In the genomic region with DNA sequence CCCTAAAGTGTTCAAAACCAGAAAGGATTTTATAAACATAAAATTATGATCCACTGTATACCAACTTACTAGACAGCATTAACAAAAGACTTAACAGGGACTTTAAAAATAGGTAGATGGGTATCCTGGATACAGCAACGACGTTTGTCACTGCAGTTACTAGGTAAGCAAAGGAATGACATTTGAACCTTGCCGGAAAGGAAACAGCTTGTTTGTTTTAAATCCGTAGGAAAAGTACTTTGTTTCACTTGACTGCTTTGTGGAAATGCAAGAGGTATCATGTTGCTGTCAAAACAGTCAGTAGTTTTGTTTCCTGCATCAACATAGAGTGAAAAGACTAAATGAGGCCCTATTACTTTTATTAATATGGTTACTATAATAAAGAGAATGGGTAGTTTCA, we compare ENCODE assay signal across 12 cellular contexts.
DNase-seq lines count a peak whose midpoint lies in the region; ATAC-seq and TF ChIP-seq lines count a peak whose summit lies in the region.
"Had no signal": no experiment of that assay in that cellular context is flagged by ENCODE, and none has a peak within 500 bp of the region (broad histone marks: within the 10 kb centered on the region; RNA-seq: fewer than 3 reads in every experiment).

No MANE protein-coding gene starts in this region.

- H3K4me2 ChIP-seq in smooth muscle cell = no peak overlapping the region

- no peak overlapping the region for H3K9ac ChIP-seq in smooth muscle cell (ENCODE audit: low read depth)

- intact Hi-C loops in activated T-helper 1 cell treated with anti-CD3 and anti-CD28 coated beads, Interleukin-12 subunit alpha, Interleukin-12 subunit beta, Interleukin-2, Interleukin-4 antibody, amounts not matched to agents 30 ng/mL and 10 ng/mL and 1 ng/mL, durations not matched to agents 14 hours and 24 hours and 36 hours (cut with micrococcal nuclease) = loop anchor here (10.0 kb wide), 1 partner anchor 708 kb away; no protein-coding TSS in a partner anchor

- H3K4me1 Mint-ChIP-seq in CD4-positive, CD25-positive, alpha-beta regulatory T cell = peaks cover 50 to 95% (median 75%) of the 10 kb centered on the region in 4 donors
- peaks cover 80% of the 10 kb centered on the region for H3K4me1 Mint-ChIP-seq in activated T-helper 1 cell treated with anti-CD3 and anti-CD28 coated beads, Interleukin-12 subunit alpha, Interleukin-12 subunit beta, Interleukin-2, Interleukin-4 antibody, amounts not matched to agents 30 ng/mL and 10 ng/mL and 1 ng/mL, durations not matched to agents 14 hours and 24 hours and 36 hours (ENCODE audit: low read depth)

- peak overlapping the region; percentile 100 for H3K27ac ChIP-seq in CD4-positive, CD25-positive, alpha-beta regulatory T cell (ENCODE audit: insufficient read depth, low read length, poor library complexity, severe bottlenecking)
- H3K27ac ChIP-seq in HEK293 (ENCODE audit: extremely low read depth, low read depth, low read length) = no peak overlapping the region
- no peak overlapping the region for H3K27ac ChIP-seq in smooth muscle cell (ENCODE audit: low read depth)

- peak overlapping the region; percentile 55 to 99 (median 84) for H3K27ac Mint-ChIP-seq in CD4-positive, CD25-positive, alpha-beta regulatory T cell
- H3K27ac Mint-ChIP-seq in activated T-helper 1 cell treated with anti-CD3 and anti-CD28 coated beads, Interleukin-12 subunit alpha, Interleukin-12 subunit beta, Interleukin-2, Interleukin-4 antibody, amounts not matched to agents 30 ng/mL and 10 ng/mL and 1 ng/mL, durations not matched to agents 14 hours and 24 hours and 36 hours = peak overlapping the region; percentile 55
- H3K27ac Mint-ChIP-seq: activated B cell treated with CpG ODN at 0.5 μM for 24 hours had no signal

- H3K9me3 Mint-ChIP-seq in CD4-positive, CD25-positive, alpha-beta regulatory T cell = no peaks in the 10 kb centered on the region
- H3K9me3 Mint-ChIP-seq in activated T-helper 1 cell treated with anti-CD3 and anti-CD28 coated beads, Interleukin-12 subunit alpha, Interleukin-12 subunit beta, Interleukin-2, Interleukin-4 antibody, amounts not matched to agents 30 ng/mL and 10 ng/mL and 1 ng/mL, durations not matched to agents 14 hours and 24 hours and 36 hours = no peaks in the 10 kb centered on the region
- H3K9me3 Mint-ChIP-seq: activated B cell treated with CpG ODN at 0.5 μM for 24 hours had no signal

- H3K36me3 ChIP-seq in CD4-positive, CD25-positive, alpha-beta regulatory T cell (ENCODE audit: control insufficient read depth, insufficient read depth, low read length) = peaks cover 51% of the 10 kb centered on the region
- H3K36me3 ChIP-seq in HEK293 (ENCODE audit: control insufficient read depth in 2 of 2, insufficient read depth in 1 of 2, low read length in 2 of 2) (peaks cover 0 to 5% of the 10 kb centered on the region in 2 experiments; a peak in 2 of 3 replicates), smooth muscle cell (ENCODE audit: low read depth) (no peaks in the 10 kb centered on the region)

- DNase-seq in CD4-positive, CD25-positive, alpha-beta regulatory T cell = no peak
- DNase-seq in activated T-helper 1 cell treated with anti-CD3 and anti-CD28 coated beads, Interleukin-12 subunit alpha, Interleukin-12 subunit beta, Interleukin-2, Interleukin-4 antibody, amounts not matched to agents 30 ng/mL and 10 ng/mL and 1 ng/mL, durations not matched to agents 14 hours and 24 hours and 36 hours (ENCODE audit: low spot score) = no peak
- no peak for DNase-seq in left lobe of liver (ENCODE audit: low spot score)
- DNase-seq in stimulated activated naive CD4-positive, alpha-beta T cell (lab: John Stamatoyannopoulos, UW) = no peak
- no peak for DNase-seq in Kasumi-1 (lab: John Stamatoyannopoulos, UW)
- no peak for DNase-seq in smooth muscle cell (lab: John Stamatoyannopoulos, UW; ENCODE audit: unreplicated experiment)
- no peak for DNase-seq in GM20000 (ENCODE audit: low spot score)
- DNase-seq: activated B cell treated with CpG ODN at 0.5 μM for 24 hours; left ventricle myocardium superior; NCI-H1694 treated with DMSO at 0.1 percent for 48 hours; stimulated activated CD4-positive, alpha-beta T cell treated with anti-CD3 and anti-CD28 coated beads, Interleukin-1b, Interleukin-23, amount 100 ng/mL, for 48 hours had no signal

- no peaks in the 10 kb centered on the region for H3K27me3 ChIP-seq in CD4-positive, CD25-positive, alpha-beta regulatory T cell (ENCODE audit: control insufficient read depth, insufficient read depth, low read length)
- no peaks in the 10 kb centered on the region for H3K27me3 ChIP-seq in smooth muscle cell (ENCODE audit: low read depth)

- H3K9me3 ChIP-seq in CD4-positive, CD25-positive, alpha-beta regulatory T cell (ENCODE audit: control insufficient read depth in 2 of 2, low read length in 2 of 2) = no peaks in the 10 kb centered on the region
- no peaks in the 10 kb centered on the region for H3K9me3 ChIP-seq in HEK293 (ENCODE audit: control insufficient read depth, insufficient read depth, low read depth, low read length)
- no peaks in the 10 kb centered on the region for H3K9me3 ChIP-seq in smooth muscle cell (replicated peaks; ENCODE audit: low read depth)

- CTCF ChIA-PET in HEK293 (lab: Yijun Ruan, JAX) = interaction anchor here (0.6 kb wide), 2 partner anchors 114 to 171 kb away, joined by 3 to 4 read pairs; no protein-coding TSS in a partner anchor

- H3K36me3 Mint-ChIP-seq in CD4-positive, CD25-positive, alpha-beta regulatory T cell = peaks cover 32% of the 10 kb centered on the region
- H3K36me3 Mint-ChIP-seq in activated T-helper 1 cell treated with anti-CD3 and anti-CD28 coated beads, Interleukin-12 subunit alpha, Interleukin-12 subunit beta, Interleukin-2, Interleukin-4 antibody, amounts not matched to agents 30 ng/mL and 10 ng/mL and 1 ng/mL, durations not matched to agents 14 hours and 24 hours and 36 hours (ENCODE audit: low read depth) = peaks cover 42% of the 10 kb centered on the region

- H3K79me2 ChIP-seq in smooth muscle cell (ENCODE audit: low read depth) = peaks cover 11% of the 10 kb centered on the region

- POLR2A ChIA-PET in HEK293 (lab: Yijun Ruan, JAX) = interaction anchor here (1.4 kb wide), 1 partner anchor 123 kb away, joined by 3 read pairs; the partner anchor contains the start of gene CDC42SE2

- peak overlapping the region in 2 of 4 donors; percentile 8 to 11 for H3K4me3 Mint-ChIP-seq in CD4-positive, CD25-positive, alpha-beta regulatory T cell
- H3K4me3 Mint-ChIP-seq in activated T-helper 1 cell treated with anti-CD3 and anti-CD28 coated beads, Interleukin-12 subunit alpha, Interleukin-12 subunit beta, Interleukin-2, Interleukin-4 antibody, amounts not matched to agents 30 ng/mL and 10 ng/mL and 1 ng/mL, durations not matched to agents 14 hours and 24 hours and 36 hours = no peak overlapping the region
- H3K4me3 Mint-ChIP-seq: activated B cell treated with CpG ODN at 0.5 μM for 24 hours had no signal

- no peak for ATAC-seq in CD4-positive, CD25-positive, alpha-beta regulatory T cell (ENCODE audit: low read depth in 2 of 2)
- peak; percentile 82 for ATAC-seq in left lobe of liver
- ATAC-seq: left ventricle myocardium superior had no signal

- TF ChIP-seq CTCF in HEK293 (tag by site-specific recombination; IDR thresholded peaks at IDR 0.05) = no peak
- no peak for TF ChIP-seq CTCF in smooth muscle cell (IDR thresholded peaks at IDR 0.05; ENCODE audit: borderline replicate concordance, insufficient read depth, poor library complexity, severe bottlenecking)
- TF ChIP-seq CTCF in GM20000 (IDR thresholded peaks at IDR 0.05; ENCODE audit: extremely low read depth, missing control alignments) = no peak

- H4K20me1 ChIP-seq in smooth muscle cell (ENCODE audit: low read depth) = peaks cover 27% of the 10 kb centered on the region

- H3K4me3 ChIP-seq in CD4-positive, CD25-positive, alpha-beta regulatory T cell (ENCODE audit: low read depth, low read length) = peak overlapping the region; percentile 21
- no peak overlapping the region for H3K4me3 ChIP-seq in HEK293 (ENCODE audit: low read depth, low read length)
- no peak overlapping the region for H3K4me3 ChIP-seq in smooth muscle cell

- H3K4me1 ChIP-seq in CD4-positive, CD25-positive, alpha-beta regulatory T cell (ENCODE audit: control insufficient read depth, insufficient read depth, low read length, poor library complexity, severe bottlenecking) = peaks cover 90% of the 10 kb centered on the region
- H3K4me1 ChIP-seq in HEK293 (ENCODE audit: control insufficient read depth, insufficient read depth, low read length) (peaks cover 13% of the 10 kb centered on the region), smooth muscle cell (ENCODE audit: low read depth) (no peaks in the 10 kb centered on the region)

- H2AFZ ChIP-seq in smooth muscle cell (ENCODE audit: low read depth) = no peak overlapping the region

- WGBS in smooth muscle cell (ENCODE audit: low lambda C conversion rate) = 85% methylated on average over 4 of the region's 4 CpGs

- H3F3A ChIP-seq in smooth muscle cell (ENCODE audit: low read depth) = no peaks in the 10 kb centered on the region

- H3K27me3 Mint-ChIP-seq in CD4-positive, CD25-positive, alpha-beta regulatory T cell = peaks cover 1% of the 10 kb centered on the region
- no peaks in the 10 kb centered on the region for H3K27me3 Mint-ChIP-seq in activated T-helper 1 cell treated with anti-CD3 and anti-CD28 coated beads, Interleukin-12 subunit alpha, Interleukin-12 subunit beta, Interleukin-2, Interleukin-4 antibody, amounts not matched to agents 30 ng/mL and 10 ng/mL and 1 ng/mL, durations not matched to agents 14 hours and 24 hours and 36 hours (ENCODE audit: insufficient read depth)
- H3K27me3 Mint-ChIP-seq: activated B cell treated with CpG ODN at 0.5 μM for 24 hours had no signal

TF ChIP-seq in HEK293, 187 proteins besides CTCF, POLR2A, EP300 and RAD21 (continues in another document):
- no peak for TF ChIP-seq ZNF280D (tag by site-specific recombination; IDR thresholded peaks at IDR 0.05)
